8 cellular contexts compared by ENCODE assay signal in genomic region chr18:49814147-49814499, GRCh38. TPM values are rescaled to one million over a fixed set of nuclear protein-coding genes. Genes with fewer than 3 reads are reported as not detected.
DNase-seq lines count a peak whose midpoint lies in the region; ATAC-seq and TF ChIP-seq lines count a peak whose summit lies in the region.

No MANE protein-coding gene starts in this region.

- H3K27ac ChIP-seq in C4-2B (peak overlapping the region; percentile 65), RWPE2 (ENCODE audit: poor library complexity, severe bottlenecking) (peak overlapping the region; percentile 78), smooth muscle cell (ENCODE audit: low read depth) (peak overlapping the region; percentile 88)

- WGBS in smooth muscle cell (ENCODE audit: low lambda C conversion rate) = 1% methylated on average over 24 of the region's 24 CpGs

- H4K20me1 ChIP-seq in smooth muscle cell (ENCODE audit: low read depth) = peaks cover 4% of the 10 kb centered on the region

- H3K36me3 ChIP-seq in RWPE2 (ENCODE audit: low read depth) (no peaks in the 10 kb centered on the region; the same call in 1 of the 2 replicates), smooth muscle cell (ENCODE audit: low read depth) (no peaks in the 10 kb centered on the region)

- H3K9me3 ChIP-seq in RWPE2 (ENCODE audit: severe bottlenecking) (no peaks in the 10 kb centered on the region), iPS-18c (ENCODE audit: control insufficient read depth, insufficient read depth, low read length) (no peaks in the 10 kb centered on the region), smooth muscle cell (replicated peaks; ENCODE audit: low read depth) (peaks cover 7% of the 10 kb centered on the region)

- H3K9ac ChIP-seq in smooth muscle cell (ENCODE audit: low read depth) = peak overlapping the region; percentile 87

- ATAC-seq in GM19043 (IDR thresholded peaks at IDR 0.05; ENCODE audit: low read depth, unreplicated experiment) = peak; percentile 25
- ATAC-seq in HG03520 (IDR thresholded peaks at IDR 0.05; ENCODE audit: unreplicated experiment) = peak; percentile 21
- peak; percentile 70 for ATAC-seq in RWPE2 (ENCODE audit: low read depth)

- peak overlapping the region; percentile 97 for H2AFZ ChIP-seq in smooth muscle cell (ENCODE audit: low read depth)

- peak overlapping the region; percentile 93 for H3K4me2 ChIP-seq in smooth muscle cell

- DNase-seq in RWPE2 (ENCODE audit: low spot score) (peak; percentile 51), astrocyte of the hippocampus (ENCODE audit: low read depth, low spot score) (peak; percentile 80), smooth muscle cell (lab: John Stamatoyannopoulos, UW; ENCODE audit: unreplicated experiment) (no peak), amniotic stem cell (lab: John Stamatoyannopoulos, UW) (no peak)

- no peaks in the 10 kb centered on the region for H3K27me3 ChIP-seq in RWPE2 (ENCODE audit: insufficient read depth, poor library complexity, severe bottlenecking)
- no peaks in the 10 kb centered on the region for H3K27me3 ChIP-seq in smooth muscle cell (ENCODE audit: low read depth)

- no peaks in the 10 kb centered on the region for H3F3A ChIP-seq in smooth muscle cell (ENCODE audit: low read depth)

- H3K4me3 ChIP-seq in RWPE2 (ENCODE audit: severe bottlenecking) = peak overlapping the region; percentile 85
- H3K4me3 ChIP-seq in iPS-18c (ENCODE audit: insufficient read depth, low read depth, low read length) = peak overlapping the region; percentile 92
- H3K4me3 ChIP-seq in smooth muscle cell = peak overlapping the region; percentile 83

- peaks cover 47% of the 10 kb centered on the region for H3K79me2 ChIP-seq in smooth muscle cell (ENCODE audit: low read depth)

- TF ChIP-seq CTCF in C4-2B (conservative IDR thresholded peaks at IDR 0.05) (no peak), RWPE2 (IDR thresholded peaks at IDR 0.05; ENCODE audit: poor library complexity, severe bottlenecking) (no peak), smooth muscle cell (IDR thresholded peaks at IDR 0.05; ENCODE audit: borderline replicate concordance, insufficient read depth, poor library complexity, severe bottlenecking) (no peak)

- H3K4me1 ChIP-seq in RWPE2 (ENCODE audit: insufficient read depth, poor library complexity, severe bottlenecking) = no peaks in the 10 kb centered on the region
- peaks cover 24% of the 10 kb centered on the region for H3K4me1 ChIP-seq in smooth muscle cell (ENCODE audit: low read depth)

RNA-seq across cellular contexts. Expression of gene ACAA2, which starts 0.8 kb away (rescaled TPM):
- 62.3 and 67.4 TPM in 2 replicates for total RNA-seq in smooth muscle cell
- 83.1 and 94.6 TPM in 2 replicates for polyA plus RNA-seq in smooth muscle cell

Comparison
In these comparisons a context has a peak if more than half of its experiments do, and no peak if none do; other contexts are left out.
1. DNase-seq: peak in RWPE2 (single experiment) and astrocyte of the hippocampus (single experiment); none in smooth muscle cell (single experiment) and amniotic stem cell (single experiment).
2. Peak in every context shown above with its lines, with median percentiles within 50 percentile points of each other: H3K27ac ChIP-seq, ATAC-seq and H3K4me3 ChIP-seq.